Comparison of ENCODE assay signal across 9 cellular contexts in the genomic region with DNA sequence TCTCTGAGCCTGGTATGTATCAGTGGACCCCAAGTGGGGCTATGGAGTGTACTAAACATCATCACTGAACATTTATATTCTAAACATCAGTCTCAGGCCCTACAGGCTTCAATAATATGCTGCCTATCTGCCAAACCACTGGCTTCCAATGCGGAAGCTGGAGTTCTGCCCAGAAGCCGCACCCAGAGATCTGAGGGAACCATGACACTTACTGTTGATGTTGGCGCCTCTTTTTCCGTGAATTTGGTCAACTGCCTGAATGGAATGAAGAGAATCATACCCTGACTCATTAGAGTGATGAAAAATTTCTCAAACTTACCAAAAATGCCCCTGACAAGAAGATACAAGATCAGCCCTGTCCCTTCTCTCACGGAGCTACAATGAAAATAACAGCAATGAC.
DNase-seq lines count a peak whose midpoint lies in the region; ATAC-seq and TF ChIP-seq lines count a peak whose summit lies in the region.
"Had no signal": no experiment of that assay in that cellular context is flagged by ENCODE, and none has a peak within 500 bp of the region (broad histone marks: within the 10 kb centered on the region; RNA-seq: fewer than 3 reads in every experiment).

No MANE protein-coding gene starts in this region.

- TF ChIP-seq CTCF in transverse colon (IDR thresholded peaks at IDR 0.05) (no peak), coronary artery (IDR thresholded peaks at IDR 0.05) (no peak)

- DNase-seq in M059J (ENCODE audit: low read depth) (peak; percentile 94), erythroblast (lab: John Stamatoyannopoulos, UW) (peak; percentile 89 to 92), medulla oblongata (ENCODE audit: extremely low spot score) (peak; percentile 75), transverse colon (peak; percentile 88), HK-2 (ENCODE audit: unreplicated experiment) (no peak), NCI-H446 (lab: John Stamatoyannopoulos, UW) (no peak), coronary artery (ENCODE audit: low spot score) (no peak)
- DNase-seq: activated CD4-positive, alpha-beta T cell treated with anti-CD3 and anti-CD28 coated beads, Interleukin-2, amount 50 U/mL, for 1 hour had no signal

- H3K27ac ChIP-seq in transverse colon, result peak overlapping the region; percentile 61 to 80 (median 72)
- H3K27ac ChIP-seq in coronary artery, result peak overlapping the region in 1 of 2 donors; percentile 74

- peaks cover 16 to 69% (median 38%) of the 10 kb centered on the region in 4 donors for H3K4me1 ChIP-seq in transverse colon

- no peaks in the 10 kb centered on the region for H3K9me3 ChIP-seq in transverse colon

- ATAC-seq in HG02610 (IDR thresholded peaks at IDR 0.05; ENCODE audit: unreplicated experiment), result no peak

- H3K4me3 ChIP-seq in transverse colon, result no peak overlapping the region
- H3K4me3 ChIP-seq in coronary artery, result no peak overlapping the region

- intact Hi-C loops in transverse colon (cut with DNase I; ENCODE audit: low total_unique reads), result no loop called here

- no peaks in the 10 kb centered on the region for H3K27me3 ChIP-seq in transverse colon

- in situ Hi-C loops in transverse colon (cut with MboI; ENCODE audit: low pct_ligation_motif_present in 1 of 4, low pct_unique_long_range_greater_than_20kb in 1 of 4, low sequenced_read_pairs in 3 of 4), result no loop called here

- WGBS in transverse colon (ENCODE audit: low coverage in 1 of 2), 2 donors, result 38 to 69% methylated on average over 3 to 5 of the region's 5 CpGs

- no peaks in the 10 kb centered on the region for H3K36me3 ChIP-seq in transverse colon

- peak; percentile 47 for TF ChIP-seq POLR2A in erythroblast (IDR thresholded peaks at IDR 0.05; ENCODE audit: low read length)
- TF ChIP-seq POLR2A in transverse colon (IDR thresholded peaks at IDR 0.05), result no peak

- no peak for TF ChIP-seq EP300 in transverse colon (IDR thresholded peaks at IDR 0.05; ENCODE audit: low read depth)

Comparison
In these comparisons a context has a peak if more than half of its experiments do, and no peak if none do; other contexts are left out.
1. DNase-seq: peak in M059J (single experiment), erythroblast (2 of 2), medulla oblongata (single experiment) and transverse colon (single experiment); none in HK-2 (single experiment), NCI-H446 (0 of 2) and coronary artery (single experiment).